Comparison of ENCODE assay signal across 8 cellular contexts in genomic region chr14:61925043-61925442, GRCh38.
DNase-seq lines count a peak whose midpoint lies in the region; ATAC-seq and TF ChIP-seq lines count a peak whose summit lies in the region.

No MANE protein-coding gene starts in this region.

- CTCF ChIA-PET in HEK293T (lab: Yijun Ruan, JAX) = interaction anchor here (1.3 kb wide), 1 partner anchor 201 kb away, joined by 5 read pairs; no protein-coding TSS in a partner anchor

- no peak overlapping the region for H3K27ac ChIP-seq in thyroid gland

- no peak for TF ChIP-seq POLR2A in thyroid gland (IDR thresholded peaks at IDR 0.05)

- TF ChIP-seq CTCF in fibroblast of villous mesenchyme (IDR thresholded peaks at IDR 0.05; ENCODE audit: insufficient read depth, low read depth, low read length) (peak; percentile 41), thyroid gland (IDR thresholded peaks at IDR 0.05) (peak in 3 of 6 experiments; percentile 25 to 53 (median 42))

- H3K36me3 ChIP-seq in thyroid gland = no peaks in the 10 kb centered on the region

- intact Hi-C loops in thyroid gland (cut with DNase I) = loop anchor here (10.0 kb wide), 1 partner anchor 200 kb away; no protein-coding TSS in a partner anchor

- DNase-seq in stimulated activated CD4-positive, alpha-beta T cell treated with anti-CD3 and anti-CD28 coated beads, Interleukin-15, amount 100 ng/mL, for 24 hours = peak; percentile 12
- no peak for DNase-seq in stimulated activated CD4-positive, alpha-beta T cell treated with anti-CD3 and anti-CD28 coated beads, Interleukin-1b, Interleukin-23, amount 100 ng/mL, for 48 hours
- DNase-seq in NCI-H524 (lab: John Stamatoyannopoulos, UW) (peak; percentile 57 to 87), fibroblast of villous mesenchyme (ENCODE audit: low read depth) (peak; percentile 30), thyroid gland (peak; percentile 30 to 48), HEK293T (ENCODE audit: extremely low spot score) (no peak), mesenteric fat pad (ENCODE audit: low spot score) (no peak)

- no peaks in the 10 kb centered on the region for H3K4me1 ChIP-seq in thyroid gland

- POLR2A ChIA-PET in HEK293T (lab: Yijun Ruan, JAX) = interaction anchor here (0.7 kb wide), 1 partner anchor 200 kb away, joined by 4 read pairs; no protein-coding TSS in a partner anchor

- no peaks in the 10 kb centered on the region for H3K9me3 ChIP-seq in thyroid gland

- H3K27me3 ChIP-seq in thyroid gland = no peaks in the 10 kb centered on the region

- WGBS in thyroid gland, 2 donors = 35 to 40% methylated on average over 5 of the region's 5 CpGs

- no peak for ATAC-seq in HG03175 (IDR thresholded peaks at IDR 0.05; ENCODE audit: unreplicated experiment)

- H3K4me3 ChIP-seq in fibroblast of villous mesenchyme (ENCODE audit: low read depth, low read length) (no peak overlapping the region), thyroid gland (replicated peaks in 1 of 3) (no peak overlapping the region)

TF ChIP-seq in HEK293T, 16 proteins besides CTCF, POLR2A, EP300 and RAD21:
- TF ChIP-seq L3MBTL2 (conservative IDR thresholded peaks at IDR 0.05) (no peak), ELF4 (IDR thresholded peaks at IDR 0.05) (no peak), CTBP1 (IDR thresholded peaks at IDR 0.05; ENCODE audit: borderline replicate concordance) (no peak), PKNOX1 (IDR thresholded peaks at IDR 0.05) (no peak), LEF1 (IDR thresholded peaks at IDR 0.05; ENCODE audit: borderline replicate concordance) (no peak), ZNF384 (IDR thresholded peaks at IDR 0.05) (no peak), FOXA1 (IDR thresholded peaks at IDR 0.05) (no peak), SP1 (IDR thresholded peaks at IDR 0.05) (no peak), HDGF (IDR thresholded peaks at IDR 0.05; ENCODE audit: borderline replicate concordance) (no peak), FOXK2 (IDR thresholded peaks at IDR 0.05) (no peak), FOXM1 (IDR thresholded peaks at IDR 0.05; ENCODE audit: borderline replicate concordance) (no peak), SUZ12 (IDR thresholded peaks at IDR 0.05) (no peak), TARDBP (IDR thresholded peaks at IDR 0.05) (no peak), NFRKB (IDR thresholded peaks at IDR 0.05) (no peak), ARNT (IDR thresholded peaks at IDR 0.05) (no peak), BHLHE40 (IDR thresholded peaks at IDR 0.05; ENCODE audit: borderline replicate concordance) (no peak)

Comparison
In these comparisons a context has a peak if more than half of its experiments do, and no peak if none do; other contexts are left out.
1. DNase-seq: peak in stimulated activated CD4-positive, alpha-beta T cell treated with anti-CD3 and anti-CD28 coated beads, Interleukin-15, amount 100 ng/mL, for 24 hours (single experiment), NCI-H524 (2 of 2), fibroblast of villous mesenchyme (single experiment) and thyroid gland (2 of 2); none in stimulated activated CD4-positive, alpha-beta T cell treated with anti-CD3 and anti-CD28 coated beads, Interleukin-1b, Interleukin-23, amount 100 ng/mL, for 48 hours (single experiment), HEK293T (single experiment) and mesenteric fat pad (single experiment).